In genomic region chr1:220796530-220796929, GRCh38 we compare ENCODE assay signal across 1 cellular context.
TF ChIP-seq lines count a peak whose summit lies in the region.

No MANE protein-coding gene starts in this region.

TF ChIP-seq in GM23338, 12 proteins besides CTCF, POLR2A, EP300 and RAD21 (continued from another document):
- TF ChIP-seq ZNF462 (CRISPR knock-in tag; IDR thresholded peaks at IDR 0.05) (no peak), EZH2 (IDR thresholded peaks at IDR 0.05; ENCODE audit: low read depth, unreplicated experiment) (no peak), CREB1 (CRISPR knock-in tag; IDR thresholded peaks at IDR 0.05; ENCODE audit: low read depth) (no peak), NANOG (IDR thresholded peaks at IDR 0.05; ENCODE audit: borderline replicate concordance) (no peak), ETS1 (IDR thresholded peaks at IDR 0.05) (no peak), POLR2AphosphoS5 (IDR thresholded peaks at IDR 0.05; ENCODE audit: low read depth) (no peak), ZNF114 (CRISPR knock-in tag; IDR thresholded peaks at IDR 0.05) (no peak), ZNF331 (CRISPR knock-in tag; IDR thresholded peaks at IDR 0.05; ENCODE audit: low read depth) (no peak)
